22 cellular contexts compared by ENCODE assay signal in the genomic region with DNA sequence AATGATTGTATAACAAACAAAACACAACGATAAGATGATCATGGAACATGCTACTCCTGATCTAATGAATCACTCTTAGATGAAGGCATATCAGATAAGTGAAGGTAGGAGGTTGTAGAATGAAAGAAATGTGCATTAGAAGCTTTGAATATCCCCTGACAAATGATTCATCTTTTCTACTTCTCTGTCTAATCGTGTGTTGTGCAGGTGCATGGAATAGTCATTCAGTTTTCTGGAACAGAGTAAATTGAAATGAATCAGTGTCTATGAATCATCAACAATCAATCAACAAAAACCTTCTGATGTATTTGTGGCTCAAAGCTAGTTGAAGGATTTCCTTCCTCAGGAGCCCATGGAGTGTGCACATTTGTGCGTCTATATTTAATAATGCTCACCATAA.
A peak's percentile ranks its signal among the peaks of the same experiment; 100 is the strongest.
DNase-seq lines count a peak whose midpoint lies in the region; ATAC-seq, FAIRE-seq and TF ChIP-seq lines count a peak whose summit lies in the region.
"Had no signal": no experiment of that assay in that cellular context is flagged by ENCODE, and none has a peak within 500 bp of the region (broad histone marks: within the 10 kb centered on the region; RNA-seq: fewer than 3 reads in every experiment).

No MANE protein-coding gene starts in this region.

- peaks cover 12% of the 10 kb centered on the region for H3K4me1 ChIP-seq in OCI-LY1 (ENCODE audit: insufficient read depth, low read length, severe bottlenecking)
- H3K4me1 ChIP-seq: BLaER1, Peyer's patch had no signal

- in situ Hi-C loops in brain microvascular endothelial cell (cut with HindIII; ENCODE audit: low pct_ligation_motif_present, low sequenced_read_pairs), result no loop called here

- H3K9me3 Mint-ChIP-seq in activated T-cell treated with anti-CD3 and anti-CD28 coated beads, Interleukin-2, amount 50 U/mL, for 72 hours, result peaks cover 2% of the 10 kb centered on the region in 2 donors
- H3K9me3 Mint-ChIP-seq in type B pancreatic cell, result no peaks in the 10 kb centered on the region

- H3K27me3 Mint-ChIP-seq in activated T-cell treated with anti-CD3 and anti-CD28 coated beads, Interleukin-2, amount 50 U/mL, for 72 hours (ENCODE audit: low read depth), result no peaks in the 10 kb centered on the region
- no peaks in the 10 kb centered on the region for H3K27me3 Mint-ChIP-seq in type B pancreatic cell

- no peak overlapping the region for H3K27ac ChIP-seq in OCI-LY1 (ENCODE audit: low read depth, low read length, poor library complexity, severe bottlenecking)
- no peak overlapping the region for H3K27ac ChIP-seq in brain microvascular endothelial cell
- H3K27ac ChIP-seq: BLaER1, HL-60, Peyer's patch had no signal

- no peak overlapping the region for H3K9ac ChIP-seq in OCI-LY1 (ENCODE audit: low read length)
- H3K9ac ChIP-seq: BLaER1 had no signal

- H3K9me2 ChIP-seq in OCI-LY1 (ENCODE audit: low read depth, low read length), result no peaks in the 10 kb centered on the region

- no peak overlapping the region for H3K4me2 ChIP-seq in OCI-LY1 (ENCODE audit: low read length)
- H3K4me2 ChIP-seq: BLaER1 had no signal

- H3K36me3 ChIP-seq in OCI-LY1 (ENCODE audit: insufficient read depth, low read length), result no peaks in the 10 kb centered on the region
- H3K36me3 ChIP-seq in brain microvascular endothelial cell (replicated peaks), result no peaks in the 10 kb centered on the region
- H3K36me3 ChIP-seq: BLaER1, Peyer's patch had no signal

- H3K4me1 Mint-ChIP-seq in activated T-cell treated with anti-CD3 and anti-CD28 coated beads, Interleukin-2, amount 50 U/mL, for 72 hours (ENCODE audit: low read depth), result no peaks in the 10 kb centered on the region
- H3K4me1 Mint-ChIP-seq in type B pancreatic cell (ENCODE audit: unreplicated experiment), result peaks cover 5% of the 10 kb centered on the region

- H3K27ac Mint-ChIP-seq in activated T-cell treated with anti-CD3 and anti-CD28 coated beads, Interleukin-2, amount 50 U/mL, for 72 hours, result no peak overlapping the region
- no peak overlapping the region for H3K27ac Mint-ChIP-seq in type B pancreatic cell
- H3K27ac Mint-ChIP-seq: CD8-positive, alpha-beta T cell had no signal

- H3K4me3 Mint-ChIP-seq in activated T-cell treated with anti-CD3 and anti-CD28 coated beads, Interleukin-2, amount 50 U/mL, for 72 hours, result no peak overlapping the region
- no peak overlapping the region for H3K4me3 Mint-ChIP-seq in type B pancreatic cell
- H3K4me3 Mint-ChIP-seq: CD8-positive, alpha-beta T cell had no signal

- no peak for TF ChIP-seq CTCF in OCI-LY1 (IDR thresholded peaks at IDR 0.05; ENCODE audit: low read length)
- TF ChIP-seq CTCF in epithelial cell of esophagus (IDR thresholded peaks at IDR 0.05; ENCODE audit: insufficient read depth, low read depth, low read length, missing control alignments), result no peak
- TF ChIP-seq CTCF in brain microvascular endothelial cell (IDR thresholded peaks at IDR 0.05; ENCODE audit: low read depth, low read length, missing control alignments), result no peak
- TF ChIP-seq CTCF in type B pancreatic cell (conservative IDR thresholded peaks at IDR 0.05), result no peak

- H3K36me3 Mint-ChIP-seq in activated T-cell treated with anti-CD3 and anti-CD28 coated beads, Interleukin-2, amount 50 U/mL, for 72 hours (ENCODE audit: insufficient read depth in 2 of 2), result no peaks in the 10 kb centered on the region
- H3K36me3 Mint-ChIP-seq in type B pancreatic cell, result no peaks in the 10 kb centered on the region
- H3K36me3 Mint-ChIP-seq: CD8-positive, alpha-beta T cell had no signal

- no peaks in the 10 kb centered on the region for H4K20me1 ChIP-seq in OCI-LY1 (ENCODE audit: insufficient read depth, low read length)
- H4K20me1 ChIP-seq: BLaER1 had no signal

- H2AFZ ChIP-seq in OCI-LY1 (ENCODE audit: low read length), result peak overlapping the region; percentile 65; the same call in 1 of the 2 replicates

- H3K9me3 ChIP-seq in OCI-LY1 (ENCODE audit: low read length), result no peaks in the 10 kb centered on the region
- H3K9me3 ChIP-seq: BLaER1, Peyer's patch had no signal

- H3K27me3 ChIP-seq in OCI-LY1 (ENCODE audit: insufficient read depth, low read length) (no peaks in the 10 kb centered on the region), brain microvascular endothelial cell (replicated peaks) (no peaks in the 10 kb centered on the region)
- H3K27me3 ChIP-seq: BLaER1, Peyer's patch had no signal

- H3F3A ChIP-seq in OCI-LY1 (ENCODE audit: insufficient read depth, low read length), result no peaks in the 10 kb centered on the region

- peak; percentile 23 to 36 for ATAC-seq in activated T-cell treated with anti-CD3 and anti-CD28 coated beads, Interleukin-2, amount 50 U/mL, for 72 hours (replicated peaks in 1 of 2)
- no peak for ATAC-seq in GM19395 (IDR thresholded peaks at IDR 0.05; ENCODE audit: unreplicated experiment)
- ATAC-seq: CD8-positive, alpha-beta T cell; SK-N-SH treated with all-trans-retinoic acid at 6 μM for 48 hours had no signal

- H3K79me2 ChIP-seq in OCI-LY1 (ENCODE audit: insufficient read depth, low read length), result no peaks in the 10 kb centered on the region

- no peak overlapping the region for H3K4me3 ChIP-seq in OCI-LY1 (ENCODE audit: low read depth, low read length, poor library complexity, severe bottlenecking)
- no peak overlapping the region for H3K4me3 ChIP-seq in epithelial cell of esophagus (ENCODE audit: low read length)
- H3K4me3 ChIP-seq in brain microvascular endothelial cell (ENCODE audit: low read depth, low read length), result no peak overlapping the region
- H3K4me3 ChIP-seq: BLaER1, Peyer's patch had no signal

- no peak for DNase-seq in activated T-cell treated with anti-CD3 and anti-CD28 coated beads, Interleukin-2, amount 50 U/mL, for 72 hours
- DNase-seq in activated T-cell treated with anti-CD3 and anti-CD28 coated beads, Interleukin-2, amount 50 U/mL, for 48 hours, result no peak
- DNase-seq in epithelial cell of esophagus (ENCODE audit: low read depth), result peak; percentile 44
- DNase-seq in urothelium cell line (ENCODE audit: low spot score), result peak; percentile 0
- no peak for DNase-seq in brain microvascular endothelial cell
- no peak for DNase-seq in type B pancreatic cell (ENCODE audit: extremely low spot score, unreplicated experiment)
- DNase-seq: 8988T; CD8-positive, alpha-beta T cell; H7; KBM-7; NCI-H1048; NCI-H1436 treated with DMSO at 0.1 percent for 48 hours; NCI-H2081; NCI-H510A treated with DMSO at 0.1 percent for 48 hours; Peyer's patch; SHP77 treated with DMSO at 0.1 percent for 48 hours had no signal

- no peak for FAIRE-seq in urothelium cell line (lab: Jason Lieb, UNC)
- FAIRE-seq: GM12892 had no signal

Comparison
In these comparisons a context has a peak if more than half of its experiments do, and no peak if none do; other contexts are left out.
1. DNase-seq: peak in epithelial cell of esophagus (single experiment) and urothelium cell line (single experiment); none in activated T-cell treated with anti-CD3 and anti-CD28 coated beads, Interleukin-2, amount 50 U/mL, for 72 hours (0 of 2), activated T-cell treated with anti-CD3 and anti-CD28 coated beads, Interleukin-2, amount 50 U/mL, for 48 hours (0 of 2), brain microvascular endothelial cell (single experiment) and type B pancreatic cell (single experiment).